9 cellular contexts compared by ENCODE assay signal in genomic region chr1:87466621-87467020, GRCh38.
"Had no signal": no experiment of that assay in that cellular context is flagged by ENCODE, and none has a peak within 500 bp of the region (broad histone marks: within the 10 kb centered on the region; RNA-seq: fewer than 3 reads in every experiment).

No MANE protein-coding gene starts in this region.

- H3K9me3 ChIP-seq: HAP-1 had no signal

- H3K9me3 Mint-ChIP-seq: GM23338 had no signal

- ATAC-seq: GM23338, HCT116 had no signal

- DNase-seq: GM23248, GOT3, H7, H9, HCEC 1CT, HFFc6 had no signal

- H3K36me3 ChIP-seq: HAP-1 had no signal

- H3K27ac ChIP-seq: GM23248 had no signal

- H3K27ac Mint-ChIP-seq: GM23338, H9, HFFc6 had no signal

- H3K4me3 ChIP-seq: GM23248, GM23338, HAP-1 had no signal

- H3K4me3 Mint-ChIP-seq: GM23338, H9, HFFc6 had no signal

- H3K4me1 ChIP-seq: HAP-1 had no signal
